ENCODE assay signal across 29 cellular contexts in genomic region chr2:130365963-130366362, GRCh38.
"Had no signal": no experiment of that assay in that cellular context is flagged by ENCODE, and none has a peak within 500 bp of the region (broad histone marks: within the 10 kb centered on the region; RNA-seq: fewer than 3 reads in every experiment).

No MANE protein-coding gene starts in this region.

- H3K36me3 ChIP-seq: adrenal gland had no signal

- DNase-seq: activated CD4-positive, alpha-beta memory T cell treated with anti-CD3 and anti-CD28 coated beads, Interleukin-2, amount 10 ng/mL, durations not matched to agents 7 days and 5 days; activated CD4-positive, alpha-beta T cell treated with anti-CD3 and anti-CD28 coated beads for 1 hour; activated CD4-positive, alpha-beta T cell treated with anti-CD3 and anti-CD28 coated beads for 4 hours; activated CD4-positive, alpha-beta T cell treated with anti-CD3 and anti-CD28 coated beads, Interleukin-2, amount 10 ng/mL, durations not matched to agents 7 days and 5 days; activated CD4-positive, alpha-beta T cell treated with anti-CD3 and anti-CD28 coated beads, Interleukin-2, amount 50 U/mL, for 4 hours; activated effector memory CD4-positive, alpha-beta T cell treated with Interleukin-2 at 50 U/mL for 16 hours; activated naive CD4-positive, alpha-beta T cell treated with anti-CD3 and anti-CD28 coated beads for 36 hours; activated naive CD8-positive, alpha-beta T cell treated with anti-CD3 and anti-CD28 coated beads for 36 hours; activated naive CD8-positive, alpha-beta T cell treated with anti-CD3 and anti-CD28 coated beads, Interleukin-2, amount 50 U/mL, for 24 hours; activated T-cell treated with anti-CD3 and anti-CD28 coated beads, Interleukin-2, amount 50 U/mL, for 4 hours; adrenal gland; amygdala; aorta; caudate nucleus; cortex of kidney; effector CD8-positive, alpha-beta T cell; esophagus squamous epithelium; foreskin melanocyte; head of caudate nucleus; T-helper 1 cell; T-helper 17 cell had no signal

- H3K27me3 ChIP-seq: adrenal gland, body of pancreas, esophagus squamous epithelium had no signal

- H3K9me3 ChIP-seq: adrenal gland, body of pancreas, esophagus squamous epithelium had no signal

- H3K4me3 ChIP-seq: adrenal gland, body of pancreas, esophagus squamous epithelium had no signal

- H3K27ac ChIP-seq: adrenal gland, body of pancreas, epithelial cell of prostate, esophagus squamous epithelium, VCaP had no signal

- ATAC-seq: activated naive CD8-positive, alpha-beta T cell treated with anti-CD3 and anti-CD28 coated beads, Interleukin-2, amount 50 U/mL, for 24 hours; activated T-cell treated with anti-CD3 and anti-CD28 coated beads, Interleukin-2, amount 50 U/mL, for 4 hours; activated T-helper 17 cell treated with anti-CD3 and anti-CD28 coated beads, Interleukin-2, amount 50 U/mL, for 72 hours; body of pancreas; T-helper 17 cell; WTC11 had no signal

- FAIRE-seq: colon, endometrium, endothelial cell of umbilical vein had no signal

- H3K4me1 ChIP-seq: adrenal gland had no signal
